ENCODE assay signal across 14 cellular contexts in genomic region chr7:101677421-101678137, GRCh38. TPM values are rescaled to one million over a fixed set of nuclear protein-coding genes. Genes with fewer than 3 reads are reported as not detected.
DNase-seq lines count a peak whose midpoint lies in the region; ATAC-seq and TF ChIP-seq lines count a peak whose summit lies in the region.
"Had no signal": no experiment of that assay in that cellular context is flagged by ENCODE, and none has a peak within 500 bp of the region (broad histone marks: within the 10 kb centered on the region; RNA-seq: fewer than 3 reads in every experiment).

No MANE protein-coding gene starts in this region.

- H2AFZ ChIP-seq in PC-9: no peak overlapping the region

- intact Hi-C loops in sciatic nerve (cut with DNase I) (no loop called here), PC-9 (cut with micrococcal nuclease; ENCODE audit: unreplicated experiment) (no loop called here)

- BruUV-seq in PC-9 (replicated peaks; lab: Mats Ljungman, UMichigan): no TSS peak

- H3K4me1 ChIP-seq in PC-9 (replicated peaks; ENCODE audit: insufficient read depth): peaks cover 17% of the 10 kb centered on the region

- H3K4me3 ChIP-seq in cardiac fibroblast (replicated peaks in 1 of 2; ENCODE audit: low read depth in 2 of 2, low read length in 2 of 2): no peak overlapping the region
- no peak overlapping the region for H3K4me3 ChIP-seq in PC-9
- H3K4me3 ChIP-seq: coronary artery, thoracic aorta had no signal

- peak; percentile 22 for DNase-seq in NCI-H1436 (lab: John Stamatoyannopoulos, UW)
- no peak for DNase-seq in NCI-H1436 treated with DMSO at 0.1 percent for 48 hours (lab: John Stamatoyannopoulos, UW)
- peak; percentile 69 for DNase-seq in NCI-H146 (lab: John Stamatoyannopoulos, UW)
- DNase-seq in cardiac fibroblast (ENCODE audit: low read depth in 2 of 2): peak; percentile 13 to 48
- peak; percentile 13 for DNase-seq in renal cortical epithelial cell (ENCODE audit: low read depth)
- no peak for DNase-seq in 8988T
- DNase-seq in sciatic nerve (ENCODE audit: low spot score): no peak
- DNase-seq in PC-9: no peak
- DNase-seq: NCI-H2081, T1000 had no signal

- H3K79me2 ChIP-seq in PC-9 (ENCODE audit: low read depth): no peaks in the 10 kb centered on the region

- H3K4me2 ChIP-seq in PC-9: no peak overlapping the region

- no peaks in the 10 kb centered on the region for H4K20me1 ChIP-seq in PC-9 (ENCODE audit: insufficient read depth)

- POLR2A ChIA-PET in PC-9 (lab: Charles Lee; ENCODE audit: unreplicated experiment): no interaction called here

- no peaks in the 10 kb centered on the region for H3K9me2 ChIP-seq in PC-9 (ENCODE audit: insufficient read depth)

- no peak overlapping the region for H3K27ac ChIP-seq in PC-9
- H3K27ac ChIP-seq: coronary artery, thoracic aorta had no signal

- no peak for TF ChIP-seq CTCF in cardiac fibroblast (IDR thresholded peaks at IDR 0.05; ENCODE audit: low read depth, low read length)
- TF ChIP-seq CTCF in PC-9 (conservative IDR thresholded peaks at IDR 0.05): no peak

- CTCF ChIA-PET in PC-9 (lab: Charles Lee): no interaction called here

- no peak for ATAC-seq in sciatic nerve

- no peaks in the 10 kb centered on the region for H3K27me3 ChIP-seq in PC-9 (ENCODE audit: insufficient read depth, low read depth)

- H3F3A ChIP-seq in PC-9 (ENCODE audit: insufficient read depth, low read depth): peaks cover 6% of the 10 kb centered on the region; the same call in 1 of the 2 replicates

- H3K36me3 ChIP-seq in PC-9 (ENCODE audit: low read depth): no peaks in the 10 kb centered on the region
- H3K36me3 ChIP-seq: thoracic aorta had no signal

- no peaks in the 10 kb centered on the region for H3K9me3 ChIP-seq in PC-9 (ENCODE audit: insufficient read depth, low read depth)

RNA-seq across cellular contexts. Expression of gene MYL10, which starts 48.5 kb away (rescaled TPM):
- total RNA-seq in renal cortical epithelial cell: not detected in 2 replicates
- total RNA-seq in sciatic nerve: not detected
- total RNA-seq in PC-9 (2021): not detected in 2 replicates
- total RNA-seq: fibroblast of villous mesenchyme, neural crest cell, thoracic aorta had no signal

Comparison
In these comparisons a context has a peak if more than half of its experiments do, and no peak if none do; other contexts are left out.
1. DNase-seq: peak in NCI-H1436 (single experiment), NCI-H146 (single experiment), cardiac fibroblast (2 of 2) and renal cortical epithelial cell (single experiment); none in NCI-H1436 treated with DMSO at 0.1 percent for 48 hours (single experiment), 8988T (single experiment), sciatic nerve (single experiment) and PC-9 (0 of 2).